5 cellular contexts compared by ENCODE assay signal in genomic region chr10:27969931-27970330, GRCh38. TPM values are rescaled to one million over a fixed set of nuclear protein-coding genes. Genes with fewer than 3 reads are reported as not detected.
"Had no signal": no experiment of that assay in that cellular context is flagged by ENCODE, and none has a peak within 500 bp of the region (broad histone marks: within the 10 kb centered on the region; RNA-seq: fewer than 3 reads in every experiment).

No MANE protein-coding gene starts in this region.

RNA-seq across cellular contexts. Expression of gene ODAD2, which starts 28.9 kb away (rescaled TPM):
- total RNA-seq: activated naive CD8-positive, alpha-beta T cell treated with anti-CD3 and anti-CD28 coated beads, Interleukin-2, amount 10 ng/mL, durations not matched to agents 7 days and 5 days; activated T-helper 1 cell treated with anti-CD3 and anti-CD28 coated beads, Interleukin-12 subunit alpha, Interleukin-12 subunit beta, Interleukin-2, Interleukin-4 antibody, amounts not matched to agents 30 ng/mL and 10 ng/mL and 1 ng/mL, durations not matched to agents 14 hours and 24 hours and 36 hours; activated T-helper 2 cell treated with anti-CD3 and anti-CD28 coated beads, Interferon-gamma antibody, Interleukin-2, Interleukin-4, amounts not matched to agents 10 μg/mL and 5 μg/mL and 100 μg/mL, durations not matched to agents 14 hours and 24 hours and 36 hours; ascending aorta; bronchial epithelial cell had no signal
